22 cellular contexts compared by ENCODE assay signal in the genomic region with DNA sequence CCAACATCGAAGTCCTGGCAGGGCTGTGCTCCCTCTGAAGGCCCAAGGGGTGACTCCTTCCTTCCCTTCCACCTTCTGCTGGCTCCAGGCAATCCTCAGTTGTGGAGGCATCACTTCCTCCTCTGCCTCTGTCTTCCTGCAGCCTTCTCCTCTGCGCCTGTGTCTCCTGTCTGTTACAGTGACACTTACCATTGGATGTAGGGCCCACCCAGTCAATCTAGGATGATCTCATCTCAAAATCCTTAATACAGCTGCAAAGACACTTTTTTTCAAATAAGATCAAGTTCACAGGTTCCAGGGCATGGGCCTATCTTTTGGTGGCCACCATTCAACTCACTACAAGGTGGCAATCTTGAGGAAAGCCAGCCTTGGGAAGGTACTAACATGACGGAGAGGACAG.
"Had no signal": no experiment of that assay in that cellular context is flagged by ENCODE, and none has a peak within 500 bp of the region (broad histone marks: within the 10 kb centered on the region; RNA-seq: fewer than 3 reads in every experiment).

No MANE protein-coding gene starts in this region.

- H3K4me1 ChIP-seq: gastrocnemius medialis, heart left ventricle, pancreas, psoas muscle, sigmoid colon, testis, tibial artery had no signal

- H3K36me3 ChIP-seq: gastrocnemius medialis, heart left ventricle, neutrophil, pancreas, sigmoid colon, tibial artery had no signal

- H3K27ac ChIP-seq: gastrocnemius medialis, heart left ventricle, hepatocyte, neutrophil, pancreas, psoas muscle, sigmoid colon, testis, tibial artery had no signal

- H3K4me3 ChIP-seq: gastrocnemius medialis, heart left ventricle, hepatocyte, lung, pancreas, psoas muscle, sigmoid colon, testis, tibial artery had no signal

- FAIRE-seq: kidney, pancreas had no signal

- H2AFZ ChIP-seq: hepatocyte had no signal

- H3K9me3 ChIP-seq: gastrocnemius medialis, heart left ventricle, neutrophil, pancreas, psoas muscle, sigmoid colon, testis, tibial artery had no signal

- H3K36me3 Mint-ChIP-seq: memory B cell; natural killer cell treated with Interleukin-12 subunit alpha and Interleukin-12 subunit beta and Interleukin-15 and Interleukin-18, amount 100 ng/mL, for 72 hours; stimulated activated memory B cell treated with anti-CD40 and anti-IgM and Interleukin-4, amounts not matched to agents 10 μg/mL and 1 μg/mL and 100 μg/mL, for 72 hours; type B pancreatic cell had no signal

- DNase-seq: cortex of kidney; foreskin fibroblast; gastrocnemius medialis; heart left ventricle; kidney; pancreas; psoas muscle; right cardiac atrium; sigmoid colon; stimulated activated CD4-positive, alpha-beta T cell treated with anti-CD3 and anti-CD28 coated beads, Interleukin-4, amount 100 ng/mL, for 4 hours; stimulated activated naive CD8-positive, alpha-beta T cell treated with anti-CD3 and anti-CD28 coated beads, Interleukin-15, Interleukin-2, amounts not matched to agents 100 U/mL and 50 U/mL, for 24 hours; substantia nigra; testis; tibial artery had no signal

- H3K9me3 Mint-ChIP-seq: memory B cell; natural killer cell treated with Interleukin-12 subunit alpha and Interleukin-12 subunit beta and Interleukin-15 and Interleukin-18, amount 100 ng/mL, for 72 hours; neural crest cell; stimulated activated memory B cell treated with anti-CD40 and anti-IgM and Interleukin-4, amounts not matched to agents 10 μg/mL and 1 μg/mL and 100 μg/mL, for 72 hours; type B pancreatic cell had no signal

- H3K4me2 ChIP-seq: hepatocyte had no signal

- H3K27ac Mint-ChIP-seq: memory B cell; natural killer cell treated with Interleukin-12 subunit alpha and Interleukin-12 subunit beta and Interleukin-15 and Interleukin-18, amount 100 ng/mL, for 72 hours; stimulated activated memory B cell treated with anti-CD40 and anti-IgM and Interleukin-4, amounts not matched to agents 10 μg/mL and 1 μg/mL and 100 μg/mL, for 72 hours; type B pancreatic cell had no signal

- H3K27me3 ChIP-seq: heart left ventricle, neutrophil, pancreas, sigmoid colon, testis had no signal

- H3K4me1 Mint-ChIP-seq: memory B cell; neural crest cell; stimulated activated memory B cell treated with anti-CD40 and anti-IgM and Interleukin-4, amounts not matched to agents 10 μg/mL and 1 μg/mL and 100 μg/mL, for 72 hours had no signal

- H3K4me3 Mint-ChIP-seq: memory B cell; natural killer cell treated with Interleukin-12 subunit alpha and Interleukin-12 subunit beta and Interleukin-15 and Interleukin-18, amount 100 ng/mL, for 72 hours; neural crest cell; stimulated activated memory B cell treated with anti-CD40 and anti-IgM and Interleukin-4, amounts not matched to agents 10 μg/mL and 1 μg/mL and 100 μg/mL, for 72 hours; type B pancreatic cell had no signal

- H3K79me2 ChIP-seq: hepatocyte had no signal
